ENCODE assay signal across 27 cellular contexts in genomic region chr13:21610687-21611086, GRCh38.
"Had no signal": no experiment of that assay in that cellular context is flagged by ENCODE, and none has a peak within 500 bp of the region (broad histone marks: within the 10 kb centered on the region; RNA-seq: fewer than 3 reads in every experiment).

No MANE protein-coding gene starts in this region.

- H3K4me3 Mint-ChIP-seq: dendritic cell treated with granulocyte-macrophage colony-stimulating factor and Interleukin-4, amounts not matched to agents 40 ng/mL and 50 ng/mL, for 4 days; effector memory CD8-positive, alpha-beta T cell; endodermal cell; memory B cell had no signal

- DNase-seq: colonic mucosa; cortex of kidney; effector CD8-positive, alpha-beta T cell; effector memory CD8-positive, alpha-beta T cell; endodermal cell; erythroblast; esophagus squamous epithelium; foreskin fibroblast; foreskin melanocyte; gastrocnemius medialis; glutamatergic neuron; head of caudate nucleus; heart right ventricle; hippocampal formation; left cardiac atrium; left lung; left ventricle myocardium superior; mammary epithelial cell; mesendoderm; midbrain had no signal

- H3K27ac Mint-ChIP-seq: dendritic cell treated with granulocyte-macrophage colony-stimulating factor and Interleukin-4, amounts not matched to agents 40 ng/mL and 50 ng/mL, for 4 days; effector memory CD8-positive, alpha-beta T cell; endodermal cell; memory B cell had no signal

- H3K27ac ChIP-seq: colonic mucosa, epithelial cell of prostate, esophagus squamous epithelium, gastrocnemius medialis, heart right ventricle, left lung had no signal

- H3K27me3 ChIP-seq: colonic mucosa had no signal

- ATAC-seq: effector memory CD8-positive, alpha-beta T cell; gastrocnemius medialis; heart right ventricle; left cardiac atrium; left lung; left ventricle myocardium superior had no signal

- H3K36me3 ChIP-seq: colonic mucosa, esophagus squamous epithelium, gastrocnemius medialis, heart right ventricle, left lung had no signal

- H3K4me1 Mint-ChIP-seq: endodermal cell, memory B cell had no signal

- H3K4me3 ChIP-seq: colonic mucosa, esophagus squamous epithelium, gastrocnemius medialis, heart right ventricle, left lung, lung had no signal

- H3K9me3 Mint-ChIP-seq: dendritic cell treated with granulocyte-macrophage colony-stimulating factor and Interleukin-4, amounts not matched to agents 40 ng/mL and 50 ng/mL, for 4 days; effector memory CD8-positive, alpha-beta T cell; endodermal cell; memory B cell had no signal

- H3K4me1 ChIP-seq: colonic mucosa, esophagus squamous epithelium, gastrocnemius medialis, heart right ventricle, left lung had no signal

- H3K9me3 ChIP-seq: colonic mucosa, esophagus squamous epithelium, gastrocnemius medialis, heart right ventricle, left lung had no signal

- FAIRE-seq: endometrium, islet of Langerhans, keratinocyte had no signal
